In genomic region chr6:33610779-33611421, GRCh38 we compare ENCODE assay signal across 10 cellular contexts.
DNase-seq lines count a peak whose midpoint lies in the region; ATAC-seq lines count a peak whose summit lies in the region.
"Had no signal": no experiment of that assay in that cellular context is flagged by ENCODE, and none has a peak within 500 bp of the region (broad histone marks: within the 10 kb centered on the region; RNA-seq: fewer than 3 reads in every experiment).

No MANE protein-coding gene starts in this region.

- H3K9ac ChIP-seq in iPS-20b (ENCODE audit: low read depth, low read length): peak overlapping the region; percentile 48; the same call in 1 of the 2 replicates

- no peak for ATAC-seq in GM19328 (IDR thresholded peaks at IDR 0.05; ENCODE audit: unreplicated experiment)

- DNase-seq in ELF-1 (ENCODE audit: low read depth, low spot score) (peak; percentile 81), caudate nucleus (lab: John Stamatoyannopoulos, UW) (peak in 51 of 61 donors; percentile 16 to 83 (median 51)), pons (ENCODE audit: low spot score) (peak; percentile 88), NCI-H2107 (lab: John Stamatoyannopoulos, UW) (no peak), NCI-H69 (lab: John Stamatoyannopoulos, UW) (no peak), GF-D8 (lab: John Stamatoyannopoulos, UW) (no peak)
- DNase-seq: activated naive CD8-positive, alpha-beta T cell treated with anti-CD3 and anti-CD28 coated beads for 36 hours; NCI-H1092 had no signal

- no peak overlapping the region for H3K4me3 ChIP-seq in iPS-20b (ENCODE audit: low read length)

- H3K27me3 ChIP-seq in iPS-20b (ENCODE audit: insufficient read depth, low read length): no peaks in the 10 kb centered on the region

- no peaks in the 10 kb centered on the region for H3K9me3 ChIP-seq in iPS-20b (ENCODE audit: insufficient read depth, low read depth, low read length)

- no peak overlapping the region for H3K27ac ChIP-seq in caudate nucleus (ENCODE audit: low read depth, low read length)
- H3K27ac ChIP-seq in iPS-20b (ENCODE audit: low read length): no peak overlapping the region

- H3K4me1 ChIP-seq in iPS-20b (ENCODE audit: insufficient read depth, low read length): peaks cover 30% of the 10 kb centered on the region

- no peaks in the 10 kb centered on the region for H3K36me3 ChIP-seq in iPS-20b (ENCODE audit: insufficient read depth, low read depth, low read length)

Comparison
In these comparisons a context has a peak if more than half of its experiments do, and no peak if none do; other contexts are left out.
1. DNase-seq: peak in ELF-1 (single experiment), caudate nucleus (51 of 61) and pons (single experiment); none in NCI-H2107 (single experiment), NCI-H69 (single experiment) and GF-D8 (single experiment).